16 cellular contexts compared by ENCODE assay signal in genomic region chr11:93199616-93200015, GRCh38.
"Had no signal": no experiment of that assay in that cellular context is flagged by ENCODE, and none has a peak within 500 bp of the region (broad histone marks: within the 10 kb centered on the region; RNA-seq: fewer than 3 reads in every experiment).

No MANE protein-coding gene starts in this region.

- H3K4me3 Mint-ChIP-seq: activated CD4-positive, alpha-beta memory T cell treated with anti-CD3 and anti-CD28 coated beads for 36 hours; T-helper 2 cell treated with Interferon-gamma antibody and Interleukin-4, amounts not matched to agents 5 μg/mL and 100 μg/mL, for 36 hours had no signal

- DNase-seq: activated CD4-positive, alpha-beta memory T cell treated with anti-CD3 and anti-CD28 coated beads for 36 hours; activated CD4-positive, CD25-positive, alpha-beta regulatory T cell treated with anti-CD3 and anti-CD28 coated beads, Interleukin-2, amount 50 U/mL, for 72 hours; activated naive CD4-positive, alpha-beta T cell; activated T-cell treated with anti-CD3 and anti-CD28 coated beads, Interleukin-2, amount 50 U/mL, for 72 hours; effector CD4-positive, alpha-beta T cell; foreskin melanocyte; head of caudate nucleus; left colon; naive B cell; occipital lobe; psoas muscle; stimulated activated CD4-positive, alpha-beta T cell treated with anti-CD3 and anti-CD28 coated beads, Interleukin-2, amount 100 ng/mL, for 24 hours; stimulated activated naive CD4-positive, alpha-beta T cell treated with Interleukin-2 at 50 U/mL for 16 hours; upper lobe of right lung had no signal

- H3K27ac Mint-ChIP-seq: activated CD4-positive, alpha-beta memory T cell treated with anti-CD3 and anti-CD28 coated beads for 36 hours; activated T-cell treated with anti-CD3 and anti-CD28 coated beads, Interleukin-2, amount 50 U/mL, for 72 hours; T-helper 2 cell treated with Interferon-gamma antibody and Interleukin-4, amounts not matched to agents 5 μg/mL and 100 μg/mL, for 36 hours had no signal

- H3K36me3 Mint-ChIP-seq: activated CD4-positive, alpha-beta memory T cell treated with anti-CD3 and anti-CD28 coated beads for 36 hours; naive B cell had no signal

- H3K9me3 Mint-ChIP-seq: activated CD4-positive, alpha-beta memory T cell treated with anti-CD3 and anti-CD28 coated beads for 36 hours; activated T-cell treated with anti-CD3 and anti-CD28 coated beads, Interleukin-2, amount 50 U/mL, for 72 hours; naive B cell; T-helper 2 cell treated with Interferon-gamma antibody and Interleukin-4, amounts not matched to agents 5 μg/mL and 100 μg/mL, for 36 hours had no signal

- ATAC-seq: activated T-cell treated with anti-CD3 and anti-CD28 coated beads, Interleukin-2, amount 50 U/mL, for 72 hours; left colon; psoas muscle; sciatic nerve; upper lobe of right lung had no signal
